1 cellular context compared by ENCODE assay signal in genomic region chr13:95226476-95226875, GRCh38.
TF ChIP-seq lines count a peak whose summit lies in the region.

No MANE protein-coding gene starts in this region.

TF ChIP-seq in GM12878, 131 proteins besides CTCF, POLR2A, EP300 and RAD21 (continued from another document):
- TF ChIP-seq MYC (IDR thresholded peaks at IDR 0.05; ENCODE audit: insufficient read depth, insufficient read length, insufficient replicate concordance, low read length, severe bottlenecking) (no peak), ESRRA (IDR thresholded peaks at IDR 0.05; ENCODE audit: low read length) (no peak), CBX5 (IDR thresholded peaks at IDR 0.05; ENCODE audit: low read depth) (0 out of 2 replicates have a peak, but pooled peaks have one; percentile 15), ZSCAN29 (IDR thresholded peaks at IDR 0.05) (no peak), RFX5 (IDR thresholded peaks at IDR 0.05; ENCODE audit: low read depth, low read length) (no peak), MTA3 (IDR thresholded peaks at IDR 0.05; ENCODE audit: borderline replicate concordance, low read length) (no peak)
TF ChIP-seq in GM12878: peak in this region for 2.
